1 cellular context compared by ENCODE assay signal in the genomic region with DNA sequence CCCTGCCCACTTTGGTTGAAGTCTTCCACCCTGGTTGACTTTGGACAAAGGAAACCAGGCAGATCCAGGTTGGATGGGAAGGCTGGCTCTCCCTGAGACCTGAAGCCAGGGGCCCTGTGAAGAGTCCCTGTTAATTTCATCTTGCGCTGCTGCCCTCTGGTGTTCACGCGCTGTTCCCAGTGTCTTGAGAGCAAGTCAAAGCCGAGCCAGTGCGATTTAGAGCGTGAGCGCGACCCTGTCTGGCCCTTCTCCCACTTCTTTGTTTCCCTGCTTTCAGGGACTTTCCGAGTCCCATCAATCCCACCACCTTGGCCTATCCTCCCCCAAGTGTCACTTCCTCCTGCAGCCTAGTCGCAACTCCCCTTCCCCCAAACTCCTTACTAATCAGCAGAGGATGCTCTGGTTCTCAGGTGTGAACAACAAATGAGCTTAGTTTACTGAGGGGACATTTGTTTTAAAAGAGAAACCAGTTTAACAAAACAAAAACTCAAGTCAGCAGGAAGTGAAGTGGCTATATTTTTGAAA.
TF ChIP-seq lines count a peak whose summit lies in the region.

No MANE protein-coding gene starts in this region.

TF ChIP-seq in GM23338, 12 proteins besides CTCF, POLR2A, EP300 and RAD21 (continued from another document):
- TF ChIP-seq, protein P1, sequence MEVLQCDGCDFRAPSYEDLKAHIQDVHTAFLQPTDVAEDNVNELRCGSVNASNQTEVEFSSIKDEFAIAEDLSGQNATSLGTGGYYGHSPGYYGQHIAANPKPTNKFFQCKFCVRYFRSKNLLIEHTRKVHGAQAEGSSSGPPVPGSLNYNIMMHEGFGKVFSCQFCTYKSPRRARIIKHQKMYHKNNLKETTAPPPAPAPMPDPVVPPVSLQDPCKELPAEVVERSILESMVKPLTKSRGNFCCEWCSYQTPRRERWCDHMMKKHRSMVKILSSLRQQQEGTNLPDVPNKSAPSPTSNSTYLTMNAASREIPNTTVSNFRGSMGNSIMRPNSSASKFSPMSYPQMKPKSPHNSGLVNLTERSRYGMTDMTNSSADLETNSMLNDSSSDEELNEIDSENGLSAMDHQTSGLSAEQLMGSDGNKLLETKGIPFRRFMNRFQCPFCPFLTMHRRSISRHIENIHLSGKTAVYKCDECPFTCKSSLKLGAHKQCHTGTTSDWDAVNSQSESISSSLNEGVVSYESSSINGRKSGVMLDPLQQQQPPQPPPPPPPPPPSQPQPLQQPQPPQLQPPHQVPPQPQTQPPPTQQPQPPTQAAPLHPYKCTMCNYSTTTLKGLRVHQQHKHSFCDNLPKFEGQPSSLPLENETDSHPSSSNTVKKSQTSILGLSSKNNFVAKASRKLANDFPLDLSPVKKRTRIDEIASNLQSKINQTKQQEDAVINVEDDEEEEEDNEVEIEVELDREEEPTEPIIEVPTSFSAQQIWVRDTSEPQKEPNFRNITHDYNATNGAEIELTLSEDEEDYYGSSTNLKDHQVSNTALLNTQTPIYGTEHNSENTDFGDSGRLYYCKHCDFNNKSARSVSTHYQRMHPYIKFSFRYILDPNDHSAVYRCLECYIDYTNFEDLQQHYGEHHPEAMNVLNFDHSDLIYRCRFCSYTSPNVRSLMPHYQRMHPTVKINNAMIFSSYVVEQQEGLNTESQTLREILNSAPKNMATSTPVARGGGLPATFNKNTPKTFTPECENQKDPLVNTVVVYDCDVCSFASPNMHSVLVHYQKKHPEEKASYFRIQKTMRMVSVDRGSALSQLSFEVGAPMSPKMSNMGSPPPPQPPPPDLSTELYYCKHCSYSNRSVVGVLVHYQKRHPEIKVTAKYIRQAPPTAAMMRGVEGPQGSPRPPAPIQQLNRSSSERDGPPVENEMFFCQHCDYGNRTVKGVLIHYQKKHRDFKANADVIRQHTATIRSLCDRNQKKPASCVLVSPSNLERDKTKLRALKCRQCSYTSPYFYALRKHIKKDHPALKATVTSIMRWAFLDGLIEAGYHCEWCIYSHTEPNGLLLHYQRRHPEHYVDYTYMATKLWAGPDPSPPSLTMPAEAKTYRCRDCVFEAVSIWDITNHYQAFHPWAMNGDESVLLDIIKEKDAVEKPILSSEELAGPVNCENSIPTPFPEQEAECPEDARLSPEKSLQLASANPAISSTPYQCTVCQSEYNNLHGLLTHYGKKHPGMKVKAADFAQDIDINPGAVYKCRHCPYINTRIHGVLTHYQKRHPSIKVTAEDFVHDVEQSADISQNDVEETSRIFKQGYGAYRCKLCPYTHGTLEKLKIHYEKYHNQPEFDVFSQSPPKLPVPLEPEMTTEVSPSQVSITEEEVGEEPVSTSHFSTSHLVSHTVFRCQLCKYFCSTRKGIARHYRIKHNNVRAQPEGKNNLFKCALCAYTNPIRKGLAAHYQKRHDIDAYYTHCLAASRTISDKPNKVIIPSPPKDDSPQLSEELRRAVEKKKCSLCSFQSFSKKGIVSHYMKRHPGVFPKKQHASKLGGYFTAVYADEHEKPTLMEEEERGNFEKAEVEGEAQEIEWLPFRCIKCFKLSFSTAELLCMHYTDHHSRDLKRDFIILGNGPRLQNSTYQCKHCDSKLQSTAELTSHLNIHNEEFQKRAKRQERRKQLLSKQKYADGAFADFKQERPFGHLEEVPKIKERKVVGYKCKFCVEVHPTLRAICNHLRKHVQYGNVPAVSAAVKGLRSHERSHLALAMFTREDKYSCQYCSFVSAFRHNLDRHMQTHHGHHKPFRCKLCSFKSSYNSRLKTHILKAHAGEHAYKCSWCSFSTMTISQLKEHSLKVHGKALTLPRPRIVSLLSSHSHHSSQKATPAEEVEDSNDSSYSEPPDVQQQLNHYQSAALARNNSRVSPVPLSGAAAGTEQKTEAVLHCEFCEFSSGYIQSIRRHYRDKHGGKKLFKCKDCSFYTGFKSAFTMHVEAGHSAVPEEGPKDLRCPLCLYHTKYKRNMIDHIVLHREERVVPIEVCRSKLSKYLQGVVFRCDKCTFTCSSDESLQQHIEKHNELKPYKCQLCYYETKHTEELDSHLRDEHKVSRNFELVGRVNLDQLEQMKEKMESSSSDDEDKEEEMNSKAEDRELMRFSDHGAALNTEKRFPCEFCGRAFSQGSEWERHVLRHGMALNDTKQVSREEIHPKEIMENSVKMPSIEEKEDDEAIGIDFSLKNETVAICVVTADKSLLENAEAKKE (CRISPR knock-in tag; IDR thresholded peaks at IDR 0.05): peak; percentile 49; the same call in 1 of the 2 replicates
